Comparison of ENCODE assay signal across 8 cellular contexts in genomic region chr11:65121865-65122696, GRCh38.
DNase-seq lines count a peak whose midpoint lies in the region; ATAC-seq lines count a peak whose summit lies in the region.

FAU (minus strand) TSS chr11:65122134; CDS start chr11:65121813, 321 bp downstream.
MRPL49 (plus strand) TSS chr11:65122321; CDS start chr11:65122347, 26 bp downstream.

- H3K9me3 Mint-ChIP-seq in central memory CD8-positive, alpha-beta T cell = no peaks in the 10 kb centered on the region

- ATAC-seq in GM19023 (IDR thresholded peaks at IDR 0.05; ENCODE audit: unreplicated experiment) = peak; percentile 62
- ATAC-seq in HG03280 (IDR thresholded peaks at IDR 0.05; ENCODE audit: unreplicated experiment) = peak; percentile 68
- ATAC-seq in central memory CD8-positive, alpha-beta T cell (replicated peaks; ENCODE audit: extremely low read depth, poor library complexity, severe bottlenecking) = peak; percentile 86

- peak within 1 kb of the TSS; percentile 96 for H3K4me3 Mint-ChIP-seq in central memory CD8-positive, alpha-beta T cell

- peak within 1 kb of the TSS; percentile 99 for H3K27ac Mint-ChIP-seq in central memory CD8-positive, alpha-beta T cell (ENCODE audit: low read depth)

- H3K4me1 Mint-ChIP-seq in central memory CD8-positive, alpha-beta T cell = peaks cover 24% of the 10 kb centered on the region

- peak; percentile 96 for DNase-seq in AG08396 (ENCODE audit: low spot score)
- DNase-seq in NCI-H446 (lab: John Stamatoyannopoulos, UW) = peak; percentile 95 to 99
- DNase-seq in activated CD4-positive, CD25-positive, alpha-beta regulatory T cell treated with anti-CD3 and anti-CD28 coated beads, Interleukin-2, amount 50 U/mL, for 16 hours (ENCODE audit: low read depth, low spot score) = peak; percentile 98
- peak; percentile 93 to 98 for DNase-seq in central memory CD8-positive, alpha-beta T cell (ENCODE audit: low spot score in 2 of 2)
- DNase-seq in islet precursor cell = peak; percentile 99
- peak; percentile 97 to 99 (median 97) for DNase-seq in stimulated activated CD4-positive, alpha-beta T cell treated with anti-CD3 and anti-CD28 coated beads, Interleukin-12 subunit alpha, Interleukin-12 subunit beta, amount 100 ng/mL, for 48 hours (ENCODE audit: low read depth in 2 of 3, low spot score in 1 of 3)

- H3K36me3 Mint-ChIP-seq in central memory CD8-positive, alpha-beta T cell (ENCODE audit: insufficient read depth) = peaks cover 55% of the 10 kb centered on the region

- H3K27me3 Mint-ChIP-seq in central memory CD8-positive, alpha-beta T cell = no peaks in the 10 kb centered on the region

Comparison
In these comparisons a context has a peak if more than half of its experiments do, and no peak if none do; other contexts are left out.
1. Peak in every context shown above with its lines: DNase-seq and ATAC-seq.